Comparison of ENCODE assay signal across 18 cellular contexts in genomic region chr1:64550505-64550904, GRCh38.
DNase-seq lines count a peak whose midpoint lies in the region; ATAC-seq and TF ChIP-seq lines count a peak whose summit lies in the region.
"Had no signal": no experiment of that assay in that cellular context is flagged by ENCODE, and none has a peak within 500 bp of the region (broad histone marks: within the 10 kb centered on the region; RNA-seq: fewer than 3 reads in every experiment).

No MANE protein-coding gene starts in this region.

- H4K20me1 ChIP-seq in BLaER1: no peaks in the 10 kb centered on the region

- H3K4me3 ChIP-seq in A673 (ENCODE audit: low read depth, low read length, poor library complexity, severe bottlenecking) (no peak overlapping the region), BLaER1 (no peak overlapping the region), stomach (no peak overlapping the region)
- H3K4me3 ChIP-seq: cardiac muscle cell, mucosa of descending colon had no signal

- TF ChIP-seq POLR2A in stomach (IDR thresholded peaks at IDR 0.05): no peak

- 76 to 83% (median 80%) methylated on average over 5 of the region's 5 CpGs for WGBS in stomach, 5 donors

- TF ChIP-seq EP300 in stomach (IDR thresholded peaks at IDR 0.05): no peak

- H3K9me3 ChIP-seq in A673 (ENCODE audit: low read depth, low read length, poor library complexity, severe bottlenecking) (no peaks in the 10 kb centered on the region), BLaER1 (peaks cover 5% of the 10 kb centered on the region; the same call in 1 of the 2 replicates), stomach (no peaks in the 10 kb centered on the region)
- H3K9me3 ChIP-seq: mucosa of descending colon had no signal

- intact Hi-C loops in A673 (cut with micrococcal nuclease; ENCODE audit: unreplicated experiment): loop anchor here (5.0 kb wide), 1 partner anchor 272 kb away; no protein-coding TSS in a partner anchor
- intact Hi-C loops in stomach (cut with DNase I; ENCODE audit: low total_unique reads): no loop called here

- H3K4me1 ChIP-seq in A673 (ENCODE audit: insufficient read depth, low read length, poor library complexity, severe bottlenecking) (peaks cover 47% of the 10 kb centered on the region), BLaER1 (peaks cover 31% of the 10 kb centered on the region), stomach (peaks cover 0 to 32% (median 0%) of the 10 kb centered on the region in 4 donors)

- DNase-seq in A673 (ENCODE audit: low spot score) (peak; percentile 50), NCI-H187 treated with DMSO at 0.1 percent for 48 hours (lab: John Stamatoyannopoulos, UW) (peak; percentile 88), stomach (no peak), NCI-H2171 (lab: John Stamatoyannopoulos, UW) (no peak)
- DNase-seq in activated naive CD8-positive, alpha-beta T cell treated with anti-CD3 and anti-CD28 coated beads for 36 hours: no peak
- DNase-seq: activated CD4-positive, alpha-beta T cell treated with anti-CD3 and anti-CD28 coated beads for 1 hour; hypothalamus; IMR-90; mucosa of descending colon; NCI-H1092; NK-92 treated with Interleukin-12 subunit alpha and Interleukin-12 subunit beta, amount 100 ng/mL, for 24 hours had no signal

- H3K9ac ChIP-seq in BLaER1: no peak overlapping the region
- H3K9ac ChIP-seq: parathyroid adenoma had no signal

- no peaks in the 10 kb centered on the region for H3K27me3 ChIP-seq in A673 (replicated peaks; ENCODE audit: insufficient read depth, low read depth, low read length, poor library complexity)
- H3K27me3 ChIP-seq in BLaER1: no peaks in the 10 kb centered on the region
- H3K27me3 ChIP-seq in stomach: no peaks in the 10 kb centered on the region
- H3K27me3 ChIP-seq: cardiac muscle cell had no signal

- no peak for ATAC-seq in HG03095 (IDR thresholded peaks at IDR 0.05; ENCODE audit: unreplicated experiment)
- ATAC-seq: HCT116, mucosa of descending colon had no signal

- TF ChIP-seq CTCF in A673 (conservative IDR thresholded peaks at IDR 0.05; ENCODE audit: low read depth, low read length): no peak
- no peak for TF ChIP-seq CTCF in stomach (IDR thresholded peaks at IDR 0.05)

- POLR2A ChIA-PET in A673 (lab: Charles Lee; ENCODE audit: low non-redundant PET): no interaction called here

- BruUV-seq in A673 (replicated peaks; lab: Mats Ljungman, UMichigan): no TSS peak

- H3K9me3 Mint-ChIP-seq in activated naive CD8-positive, alpha-beta T cell treated with anti-CD3 and anti-CD28 coated beads for 36 hours: no peaks in the 10 kb centered on the region
- H3K9me3 Mint-ChIP-seq: CD14-positive monocyte had no signal

- peaks cover 44% of the 10 kb centered on the region for H3K4me1 Mint-ChIP-seq in activated naive CD8-positive, alpha-beta T cell treated with anti-CD3 and anti-CD28 coated beads for 36 hours
- H3K4me1 Mint-ChIP-seq: CD14-positive monocyte had no signal

- no peak overlapping the region for H3K27ac Mint-ChIP-seq in activated naive CD8-positive, alpha-beta T cell treated with anti-CD3 and anti-CD28 coated beads for 36 hours

- H3K4me2 ChIP-seq in BLaER1: peak overlapping the region; percentile 40

- H3K4me3 Mint-ChIP-seq in activated naive CD8-positive, alpha-beta T cell treated with anti-CD3 and anti-CD28 coated beads for 36 hours: peak overlapping the region; percentile 14
- H3K4me3 Mint-ChIP-seq: CD14-positive monocyte had no signal

- H3K36me3 ChIP-seq in A673 (ENCODE audit: insufficient read depth, low read length, poor library complexity, severe bottlenecking) (no peaks in the 10 kb centered on the region), BLaER1 (peaks cover 34% of the 10 kb centered on the region), stomach (no peaks in the 10 kb centered on the region)
- H3K36me3 ChIP-seq: cardiac muscle cell had no signal

- no peaks in the 10 kb centered on the region for H3K36me3 Mint-ChIP-seq in activated naive CD8-positive, alpha-beta T cell treated with anti-CD3 and anti-CD28 coated beads for 36 hours
- H3K36me3 Mint-ChIP-seq: CD14-positive monocyte had no signal

- CTCF ChIA-PET in A673 (lab: Charles Lee): interaction anchor here (0.6 kb wide), 1 partner anchor 416 kb away, joined by 3 read pairs; the partner anchor contains the start of gene JAK1

- H3K27me3 Mint-ChIP-seq in activated naive CD8-positive, alpha-beta T cell treated with anti-CD3 and anti-CD28 coated beads for 36 hours: no peaks in the 10 kb centered on the region

- H3K27ac ChIP-seq in A673 (ENCODE audit: low read depth, low read length, poor library complexity, severe bottlenecking): no peak overlapping the region
- H3K27ac ChIP-seq in BLaER1: no peak overlapping the region
- H3K27ac ChIP-seq in stomach: no peak overlapping the region
- H3K27ac ChIP-seq: cardiac muscle cell, parathyroid adenoma, RWPE1 had no signal

Comparison
In these comparisons a context has a peak if more than half of its experiments do, and no peak if none do; other contexts are left out.
1. DNase-seq: peak in A673 (single experiment) and NCI-H187 treated with DMSO at 0.1 percent for 48 hours (single experiment); none in activated naive CD8-positive, alpha-beta T cell treated with anti-CD3 and anti-CD28 coated beads for 36 hours (single experiment), stomach (single experiment) and NCI-H2171 (single experiment).